11 cellular contexts compared by ENCODE assay signal in the genomic region with DNA sequence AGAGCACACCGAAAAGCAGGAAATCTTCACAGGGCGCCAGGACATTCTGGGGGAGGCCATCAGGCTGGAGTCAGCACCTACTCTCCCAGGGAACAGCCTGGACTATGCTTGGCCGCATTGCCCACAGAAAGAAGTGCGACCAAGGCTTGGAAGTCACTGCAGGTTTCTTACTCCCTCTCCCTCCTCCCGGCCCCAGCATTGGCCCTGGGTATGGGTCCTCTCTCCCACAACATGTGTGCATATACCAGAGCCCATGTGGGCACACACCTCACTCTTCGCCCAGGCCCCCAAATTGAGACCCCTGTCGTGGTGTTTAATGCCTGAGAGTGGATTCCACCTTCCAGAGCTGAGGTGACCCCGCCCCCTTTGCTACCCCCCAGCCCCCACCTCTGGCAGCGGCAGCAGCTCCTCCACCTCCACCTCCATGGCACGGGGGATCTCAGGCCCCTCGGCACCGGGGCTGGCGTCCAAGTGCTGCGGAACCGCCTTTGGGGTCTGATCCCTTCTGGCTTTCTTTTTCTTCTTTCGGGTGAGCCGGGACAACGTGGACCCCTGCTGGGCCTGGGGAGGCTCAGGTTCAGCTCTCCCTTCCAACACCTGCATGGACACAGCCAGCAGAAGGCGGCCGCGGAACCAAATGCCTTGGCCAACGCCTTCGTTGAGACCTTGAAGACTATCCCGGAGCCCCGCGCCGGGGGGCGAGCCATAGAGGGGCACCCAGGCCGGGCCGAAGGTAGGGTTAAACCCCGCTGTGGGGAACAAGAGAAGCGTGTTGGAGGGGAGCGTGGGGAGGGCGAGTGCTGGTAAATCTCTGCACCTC. TPM values are rescaled to one million over a fixed set of nuclear protein-coding genes. Genes with fewer than 3 reads are reported as not detected.
DNase-seq lines count a peak whose midpoint lies in the region; ATAC-seq and TF ChIP-seq lines count a peak whose summit lies in the region.
"Had no signal": no experiment of that assay in that cellular context is flagged by ENCODE, and none has a peak within 500 bp of the region (broad histone marks: within the 10 kb centered on the region; RNA-seq: fewer than 3 reads in every experiment).

No MANE protein-coding gene starts in this region.

- intact Hi-C loops in spleen (cut with DNase I; ENCODE audit: low total_unique reads) = no loop called here

- in situ Hi-C loops in GM23248 (cut with MboI) (no loop called here), astrocyte of the spinal cord (cut with HindIII; ENCODE audit: low sequenced_read_pairs) (no loop called here)

- WGBS in GM23248 (ENCODE audit: low coverage in 1 of 2, low lambda C conversion rate in 2 of 2, missing lambda C conversion rate in 2 of 2), 2 experiments = 33 to 38% methylated on average over 31 to 34 of the region's 34 CpGs
- WGBS in spleen, 5 donors = 27 to 44% (median 28%) methylated on average over 22 to 34 of the region's 34 CpGs
- 98% methylated on average over 26 of the region's 34 CpGs for WGBS in SK-N-SH (ENCODE audit: low lambda C conversion rate)

- DNase-seq in GM23248 (no peak), astrocyte of the spinal cord (ENCODE audit: low read depth, low spot score) (no peak), left kidney (ENCODE audit: low read depth, low spot score) (peak; percentile 38), spleen (no peak), SK-N-SH (no peak), RKO (ENCODE audit: low spot score) (no peak), HCEC 1CT (no peak)
- DNase-seq: cerebellar nuclear complex, NCI-H1092 treated with DMSO at 0.1 percent for 48 hours, occipital lobe had no signal

- no peaks in the 10 kb centered on the region for H3K9me3 ChIP-seq in GM23248 (ENCODE audit: low read depth)
- no peaks in the 10 kb centered on the region for H3K9me3 ChIP-seq in spleen
- H3K9me3 ChIP-seq in SK-N-SH = no peaks in the 10 kb centered on the region

- no peaks in the 10 kb centered on the region for H3K79me2 ChIP-seq in GM23248 (ENCODE audit: insufficient read depth)
- H3K79me2 ChIP-seq in SK-N-SH (ENCODE audit: insufficient read depth) = no peaks in the 10 kb centered on the region

- CTCF ChIA-PET in SK-N-SH (lab: Yijun Ruan, JAX) = interaction anchor here (1.1 to 1.6 kb wide), 3 partner anchors 16 to 86 kb away, joined by 3 to 4 read pairs (median 4); no protein-coding TSS in a partner anchor

- TF ChIP-seq POLR2A in spleen (IDR thresholded peaks at IDR 0.05) = no peak

- H3K4me1 ChIP-seq in GM23248 (ENCODE audit: insufficient read depth) (peaks cover 5% of the 10 kb centered on the region; the same call in 1 of the 2 replicates), spleen (peaks cover 8 to 23% (median 19%) of the 10 kb centered on the region in 6 donors), SK-N-SH (ENCODE audit: control insufficient read depth in 1 of 2, insufficient read depth in 2 of 2, low read depth in 1 of 2, low read length in 1 of 2) (peaks cover 0 to 10% of the 10 kb centered on the region in 2 experiments; a peak in 1 of 4 replicates)

- ATAC-seq in GM18520 (IDR thresholded peaks at IDR 0.05; ENCODE audit: unreplicated experiment) = no peak

- POLR2A ChIA-PET in SK-N-SH (lab: Yijun Ruan, JAX) = interaction anchor here (1.3 kb wide), 1 partner anchor 16 kb away, joined by 3 read pairs; the partner anchor contains the start of gene SPAG4

- no peaks in the 10 kb centered on the region for H4K20me1 ChIP-seq in GM23248 (ENCODE audit: insufficient read depth)
- no peaks in the 10 kb centered on the region for H4K20me1 ChIP-seq in SK-N-SH (ENCODE audit: insufficient read depth)

- H3K9me2 ChIP-seq in GM23248 (ENCODE audit: insufficient read depth) (no peaks in the 10 kb centered on the region), SK-N-SH (no peaks in the 10 kb centered on the region)

- H2AFZ ChIP-seq in GM23248 (peak overlapping the region; percentile 78), SK-N-SH (ENCODE audit: low read depth) (no peak overlapping the region)

- peak overlapping the region; percentile 64 for H3K4me3 ChIP-seq in GM23248
- H3K4me3 ChIP-seq in astrocyte of the spinal cord (ENCODE audit: low read depth, low read length) = peak overlapping the region; percentile 35
- peak overlapping the region; percentile 22 to 72 (median 46) for H3K4me3 ChIP-seq in spleen
- no peak overlapping the region for H3K4me3 ChIP-seq in SK-N-SH (ENCODE audit: low read depth in 2 of 2, low read length in 1 of 2)

- TF ChIP-seq EP300 in SK-N-SH (IDR thresholded peaks at IDR 0.05; ENCODE audit: borderline replicate concordance in 1 of 2, low read depth in 1 of 2, low read length in 1 of 2) = no peak

- peaks cover 6% of the 10 kb centered on the region for H3K27me3 ChIP-seq in GM23248 (replicated peaks; ENCODE audit: insufficient read depth)
- peaks cover 0 to 44% (median 23%) of the 10 kb centered on the region in 7 donors for H3K27me3 ChIP-seq in spleen (replicated peaks in 1 of 7)
- no peaks in the 10 kb centered on the region for H3K27me3 ChIP-seq in SK-N-SH (ENCODE audit: insufficient read depth)

- H3F3A ChIP-seq in GM23248 (ENCODE audit: insufficient read depth) = no peaks in the 10 kb centered on the region
- H3F3A ChIP-seq in SK-N-SH (replicated peaks; ENCODE audit: insufficient read depth) = no peaks in the 10 kb centered on the region

- TF ChIP-seq CTCF in astrocyte of the spinal cord (IDR thresholded peaks at IDR 0.05; ENCODE audit: low read depth, low read length) (no peak), spleen (IDR thresholded peaks at IDR 0.05 in 8 of 11, conservative IDR thresholded peaks at IDR 0.05 in 3 of 11) (no peak), SK-N-SH (IDR thresholded peaks at IDR 0.05) (no peak)

- peak overlapping the region; percentile 77 for H3K4me2 ChIP-seq in GM23248 (ENCODE audit: unreplicated experiment)
- no peak overlapping the region for H3K4me2 ChIP-seq in SK-N-SH

- H3K36me3 ChIP-seq in GM23248 (ENCODE audit: low read depth) = no peaks in the 10 kb centered on the region
- no peaks in the 10 kb centered on the region for H3K36me3 ChIP-seq in spleen
- no peaks in the 10 kb centered on the region for H3K36me3 ChIP-seq in SK-N-SH (replicated peaks in 1 of 2; ENCODE audit: control insufficient read depth in 1 of 2, insufficient read depth in 2 of 2, low read length in 1 of 2)

- H3K9ac ChIP-seq in GM23248 (peak overlapping the region; percentile 70; the same call in 1 of the 2 replicates), SK-N-SH (no peak overlapping the region)

- H3K27ac ChIP-seq in GM23248 = no peak overlapping the region
- peak overlapping the region in 1 of 8 donors; percentile 56 for H3K27ac ChIP-seq in spleen
- no peak overlapping the region for H3K27ac ChIP-seq in SK-N-SH (ENCODE audit: low read depth in 2 of 2, low read length in 1 of 2)

- no peak for TF ChIP-seq RAD21 in SK-N-SH (IDR thresholded peaks at IDR 0.05; ENCODE audit: low read length)

TF ChIP-seq in SK-N-SH, 30 proteins besides CTCF, POLR2A, EP300 and RAD21:
- no peak for TF ChIP-seq RXRA (IDR thresholded peaks at IDR 0.05; ENCODE audit: borderline replicate concordance, low read depth)
- no peak for TF ChIP-seq POLR2AphosphoS5 (IDR thresholded peaks at IDR 0.05; ENCODE audit: low read depth, low read length)
- no peak for TF ChIP-seq GABPA (IDR thresholded peaks at IDR 0.05; ENCODE audit: low read depth)
- TF ChIP-seq TAF1 (IDR thresholded peaks at IDR 0.05; ENCODE audit: borderline replicate concordance, low read depth, low read length) = no peak
- TF ChIP-seq TEAD4 (IDR thresholded peaks at IDR 0.05; ENCODE audit: borderline replicate concordance, insufficient read depth) = no peak
- no peak for TF ChIP-seq YY1 (IDR thresholded peaks at IDR 0.05; ENCODE audit: low read depth)
- TF ChIP-seq RCOR1 (IDR thresholded peaks at IDR 0.05; ENCODE audit: low read length) = no peak
- TF ChIP-seq EZH2phosphoT487 (IDR thresholded peaks at IDR 0.05; ENCODE audit: borderline replicate concordance, low read depth) = no peak

RNA-seq across cellular contexts. Expression of gene SPAG4, which starts 15.2 kb away (rescaled TPM):
- 3.3 and 14.2 TPM in 2 replicates for total RNA-seq in GM23248 (2014; rRNA removed; shearing (Covaris generic))
- polyA plus RNA-seq in GM23248 (2016; fragmentation: Nextera tagmentation; extraction: Ambion mirVana) (17.3 and 20.9 TPM in 2 replicates), spleen (10 to 100 TPM in 1 of 3 donors, 1 to 10 TPM in 2; 5.2 to 10.9 (median 5.7) TPM), SK-N-SH (2012; rRNA removed) (5.9 and 6.9 TPM in 2 replicates)
- total RNA-seq in spleen = 10 to 100 TPM in 5 of 7 donors, 1 to 10 TPM in 2; 2.5 to 32.1 (median 14.7) TPM
- 2.1 and 3.0 TPM in 2 replicates for polyA plus RNA-seq in SK-N-SH (2012; cell fraction: cytosol; rRNA removed)
- polyA plus RNA-seq in SK-N-SH (2012; cell fraction: nucleus; rRNA removed) = 31.8 and 41.3 TPM in 2 replicates

RNA-seq across cellular contexts. Expression of gene ERGIC3, which starts 58.5 kb away (rescaled TPM):
- total RNA-seq in GM23248 (2014; rRNA removed; shearing (Covaris generic)) = 345 and 477 TPM in 2 replicates
- polyA plus RNA-seq in GM23248 (2016; fragmentation: Nextera tagmentation; extraction: Ambion mirVana) = 261 and 262 TPM in 2 replicates
- 100 to 1,000 TPM; 127 to 179 (median 149) TPM for total RNA-seq in spleen
- polyA plus RNA-seq in spleen = 100 to 1,000 TPM; 134 to 179 (median 145) TPM
- polyA plus RNA-seq in SK-N-SH (2012; rRNA removed) = 661 and 799 TPM in 2 replicates
- 577 and 670 TPM in 2 replicates for polyA plus RNA-seq in SK-N-SH (2012; cell fraction: cytosol; rRNA removed)
- 588 and 622 TPM in 2 replicates for polyA plus RNA-seq in SK-N-SH (2012; cell fraction: nucleus; rRNA removed)

Comparison
In these comparisons a context has a peak if more than half of its experiments do, and no peak if none do; other contexts are left out.
1. H3K4me3 ChIP-seq: peak in GM23248 (single experiment), astrocyte of the spinal cord (single experiment) and spleen (8 of 8); none in SK-N-SH (0 of 2).